In the genomic region with DNA sequence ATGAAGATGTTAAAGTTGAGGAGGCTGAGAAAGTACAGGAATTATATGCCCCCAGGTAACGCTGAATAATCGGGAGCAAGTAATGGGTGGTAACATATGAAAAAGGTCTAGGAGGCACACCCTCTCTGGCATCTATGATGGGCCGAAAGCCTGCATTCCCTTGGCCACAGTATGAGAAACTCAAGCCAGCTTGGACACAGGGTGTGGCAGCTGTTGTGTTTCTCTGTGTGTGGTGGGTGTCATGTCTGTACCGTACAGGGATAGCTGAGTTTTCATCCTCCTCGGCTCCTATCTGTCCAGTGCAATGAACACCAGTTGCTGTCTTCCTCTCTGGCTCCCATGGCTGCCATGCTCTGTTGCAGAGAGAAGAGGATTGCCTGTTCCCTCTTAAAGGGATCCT, we compare ENCODE assay signal across 21 cellular contexts.
"Had no signal": no experiment of that assay in that cellular context is flagged by ENCODE, and none has a peak within 500 bp of the region (broad histone marks: within the 10 kb centered on the region; RNA-seq: fewer than 3 reads in every experiment).

No MANE protein-coding gene starts in this region.

- ATAC-seq: K562 had no signal

- H3K9me3 ChIP-seq: SJSA1 had no signal

- H3K4me1 ChIP-seq: SJSA1 had no signal

- DNase-seq: Kasumi-1, MM.1S, NCI-H1092 treated with DMSO at 0.1 percent for 48 hours, NCI-H1436, NCI-H1930, NCI-H2081, NCI-H2107, NCI-H2171 treated with DMSO at 0.1 percent for 48 hours, NCI-H345, NCI-H446 treated with DMSO at 0.1 percent for 48 hours, NCI-H524 treated with DMSO at 0.1 percent for 48 hours, NCI-H69, NCI-H774, Right ventricle myocardium superior, RPMI8226, SIG-M5 had no signal

- H3K27me3 ChIP-seq: SJSA1 had no signal

- H3K27ac ChIP-seq: HL-60, KMS-11, SJSA1, SK-N-MC had no signal

- H3K4me3 ChIP-seq: K562, SJSA1, SK-N-MC had no signal
